8 cellular contexts compared by ENCODE assay signal in genomic region chr11:35165416-35166368, GRCh38. TPM values are rescaled to one million over a fixed set of nuclear protein-coding genes. Genes with fewer than 3 reads are reported as not detected.
A peak's percentile ranks its signal among the peaks of the same experiment; 100 is the strongest.
DNase-seq lines count a peak whose midpoint lies in the region; ATAC-seq, FAIRE-seq and TF ChIP-seq lines count a peak whose summit lies in the region.

No MANE protein-coding gene starts in this region.

- 65 to 71% methylated on average over 8 of the region's 8 CpGs for WGBS in pancreas, 2 donors

- POLR2A ChIA-PET in activated B cell treated with CpG ODN at 0.5 μM for 24 hours (lab: Charles Lee): interaction anchor here (0.6 to 9.4 kb wide), 10 partner anchors 10 to 124 kb away, joined by 3 to 50 read pairs (median 4); partner anchors contain the start of gene CD44

- H3K4me3 Mint-ChIP-seq in activated B cell treated with CpG ODN at 0.5 μM for 24 hours: peak overlapping the region; percentile 76
- H3K4me3 Mint-ChIP-seq in chondrocyte (ENCODE audit: unreplicated experiment): no peak overlapping the region

- no peak for TF ChIP-seq POLR2A in vagina (IDR thresholded peaks at IDR 0.05)

- peak overlapping the region; percentile 91 for H3K27ac Mint-ChIP-seq in activated B cell treated with CpG ODN at 0.5 μM for 24 hours
- peak overlapping the region; percentile 94 for H3K27ac Mint-ChIP-seq in chondrocyte (ENCODE audit: unreplicated experiment)

- H3K27me3 Mint-ChIP-seq in activated B cell treated with CpG ODN at 0.5 μM for 24 hours: no peaks in the 10 kb centered on the region
- H3K27me3 Mint-ChIP-seq in chondrocyte (ENCODE audit: low read depth): no peaks in the 10 kb centered on the region

- H3K9me3 ChIP-seq in pancreas (no peaks in the 10 kb centered on the region), vagina (no peaks in the 10 kb centered on the region)

- CTCF ChIA-PET in activated B cell treated with CpG ODN at 0.5 μM for 24 hours (lab: Charles Lee): interaction anchor here (1.3 to 1.5 kb wide), 2 partner anchors 166 to 168 kb away, joined by 6 to 7 read pairs; no protein-coding TSS in a partner anchor

- ATAC-seq in GM19372 (IDR thresholded peaks at IDR 0.05; ENCODE audit: low read depth, unreplicated experiment): peak; percentile 87
- peak; percentile 73 for ATAC-seq in HG03469 (IDR thresholded peaks at IDR 0.05; ENCODE audit: unreplicated experiment)
- ATAC-seq in activated B cell treated with CpG ODN at 0.5 μM for 24 hours (ENCODE audit: low read depth): peak; percentile 68
- peak in 3 of 4 donors; percentile 20 to 34 (median 21) for ATAC-seq in pancreas

- H3K9me3 Mint-ChIP-seq in activated B cell treated with CpG ODN at 0.5 μM for 24 hours (no peaks in the 10 kb centered on the region), chondrocyte (ENCODE audit: low read depth) (no peaks in the 10 kb centered on the region)

- H3K4me1 Mint-ChIP-seq in activated B cell treated with CpG ODN at 0.5 μM for 24 hours: peaks cover 100% of the 10 kb centered on the region
- H3K4me1 Mint-ChIP-seq in chondrocyte (ENCODE audit: low read depth): peaks cover 76% of the 10 kb centered on the region

- DNase-seq in AG08395 (ENCODE audit: low spot score) (peak; percentile 78), activated B cell treated with CpG ODN at 0.5 μM for 24 hours (peak; percentile 55), chondrocyte (ENCODE audit: low spot score) (no peak), pancreas (no peak), vagina (ENCODE audit: extremely low spot score in 2 of 2) (no peak), H7 (no peak)

- H3K36me3 ChIP-seq in pancreas (no peaks in the 10 kb centered on the region), vagina (no peaks in the 10 kb centered on the region), H7 (replicated peaks; ENCODE audit: control insufficient read depth, insufficient read depth, low read length) (no peaks in the 10 kb centered on the region)

- H3K36me3 Mint-ChIP-seq in activated B cell treated with CpG ODN at 0.5 μM for 24 hours (ENCODE audit: low read depth) (peaks cover 82% of the 10 kb centered on the region), chondrocyte (ENCODE audit: low read depth) (no peaks in the 10 kb centered on the region)

- TF ChIP-seq CTCF in activated B cell treated with CpG ODN at 0.5 μM for 24 hours (IDR thresholded peaks at IDR 0.05) (no peak), chondrocyte (IDR thresholded peaks at IDR 0.05) (no peak), pancreas (IDR thresholded peaks at IDR 0.05) (no peak), vagina (IDR thresholded peaks at IDR 0.05) (no peak)

- H3K27ac ChIP-seq in pancreas (peak overlapping the region in 1 of 4 donors; percentile 29), vagina (peak overlapping the region; percentile 87)

- H3K4me1 ChIP-seq in pancreas (peaks cover 20 to 53% (median 29%) of the 10 kb centered on the region in 3 donors), vagina (peaks cover 100% of the 10 kb centered on the region)

- intact Hi-C loops in activated B cell treated with CpG ODN at 0.5 μM for 24 hours (cut with micrococcal nuclease) (loop anchor here (1.0 to 10.0 kb wide), 7 partner anchors 17 to 581 kb away; partner anchors contain the start of genes APIP and PDHX), pancreas (cut with DNase I) (no loop called here), vagina (cut with DNase I) (no loop called here)

- no peak for FAIRE-seq in pancreas (lab: Jason Lieb, UNC)

- H3K27me3 ChIP-seq in pancreas: no peaks in the 10 kb centered on the region
- H3K27me3 ChIP-seq in vagina: no peaks in the 10 kb centered on the region
- H3K27me3 ChIP-seq in H7 (ENCODE audit: control insufficient read depth, insufficient read depth, low read length): no peaks in the 10 kb centered on the region

- H3K4me3 ChIP-seq in pancreas (no peak overlapping the region), vagina (no peak overlapping the region), H7 (ENCODE audit: insufficient read depth, low read depth, low read length) (no peak overlapping the region)

RNA-seq across cellular contexts. Expression of gene CD44, which starts 26.7 kb away (rescaled TPM):
- total RNA-seq in activated B cell treated with CpG ODN at 0.5 μM for 24 hours: 1,441 and 1,546 TPM in 2 replicates
- 176 to 179 TPM (median 177 TPM) in 3 replicates for total RNA-seq in chondrocyte
- total RNA-seq in pancreas: 100 to 1,000 TPM; 343 to 677 (median 391) TPM
- polyA plus RNA-seq in pancreas: 100 to 1,000 TPM; 133 TPM
- total RNA-seq in vagina: 869 TPM
- 9.4 and 11.4 TPM in 2 replicates for total RNA-seq in H7 (2014; rRNA removed; shearing (Covaris generic))

Comparison
In these comparisons a context has a peak if more than half of its experiments do, and no peak if none do; other contexts are left out.
1. DNase-seq: peak in AG08395 (single experiment) and activated B cell treated with CpG ODN at 0.5 μM for 24 hours (single experiment); none in chondrocyte (single experiment), pancreas (0 of 6), vagina (0 of 2) and H7 (single experiment).
2. ATAC-seq: peak in every context shown above with its lines; median percentile 87 in GM19372; 73 in HG03469; 68 in activated B cell treated with CpG ODN at 0.5 μM for 24 hours; 21 in pancreas.
3. RNA of gene CD44, which starts 26.7 kb away (total RNA-seq): 1,441 to 1,546 TPM in activated B cell treated with CpG ODN at 0.5 μM for 24 hours, 869 TPM in vagina (single experiment), 343 to 677 TPM in pancreas and 176 to 179 TPM in chondrocyte; 9.4 to 11.4 TPM in H7; every median in the first group is over 10 times any median in the second.